ENCODE assay signal across 8 cellular contexts in the genomic region with DNA sequence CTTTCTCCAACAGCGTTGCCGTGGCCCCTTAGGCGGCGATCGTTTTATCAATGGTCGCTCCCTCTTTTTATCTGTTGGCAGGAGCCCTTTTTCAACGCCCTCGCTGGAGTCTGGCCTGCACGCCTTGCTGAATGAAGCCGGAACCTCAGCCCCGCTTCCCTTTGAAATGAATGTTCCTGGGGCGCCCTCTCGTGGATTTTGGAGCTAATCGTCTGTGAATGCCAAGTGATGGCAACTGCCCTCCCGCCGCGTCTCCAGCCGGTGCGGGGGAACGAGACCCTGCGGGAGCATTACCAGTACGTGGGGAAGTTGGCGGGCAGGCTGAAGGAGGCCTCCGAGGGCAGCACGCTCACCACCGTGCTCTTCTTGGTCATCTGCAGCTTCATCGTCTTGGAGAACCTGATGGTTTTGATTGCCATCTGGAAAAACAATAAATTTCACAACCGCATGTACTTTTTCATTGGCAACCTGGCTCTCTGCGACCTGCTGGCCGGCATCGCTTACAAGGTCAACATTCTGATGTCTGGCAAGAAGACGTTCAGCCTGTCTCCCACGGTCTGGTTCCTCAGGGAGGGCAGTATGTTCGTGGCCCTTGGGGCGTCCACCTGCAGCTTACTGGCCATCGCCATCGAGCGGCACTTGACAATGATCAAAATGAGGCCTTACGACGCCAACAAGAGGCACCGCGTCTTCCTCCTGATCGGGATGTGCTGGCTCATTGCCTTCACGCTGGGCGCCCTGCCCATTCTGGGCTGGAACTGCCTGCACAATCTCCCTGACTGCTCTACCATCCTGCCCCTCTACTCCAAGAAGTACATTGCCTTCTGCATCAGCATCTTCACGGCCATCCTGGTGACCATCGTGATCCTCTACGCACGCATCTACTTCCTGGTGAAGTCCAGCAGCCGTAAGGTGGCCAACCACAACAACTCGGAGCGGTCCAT. TPM values are rescaled to one million over a fixed set of nuclear protein-coding genes. Genes with fewer than 3 reads are reported as not detected.
A peak's percentile ranks its signal among the peaks of the same experiment; 100 is the strongest.
DNase-seq lines count a peak whose midpoint lies in the region; ATAC-seq and TF ChIP-seq lines count a peak whose summit lies in the region.

No MANE protein-coding gene starts in this region.

- in situ Hi-C loops in astrocyte of the spinal cord (cut with HindIII; ENCODE audit: low sequenced_read_pairs) = no loop called here

- no peaks in the 10 kb centered on the region for H3K9me3 ChIP-seq in skeletal muscle satellite cell (replicated peaks; ENCODE audit: low read length)

- H3K4me1 ChIP-seq in skeletal muscle satellite cell (ENCODE audit: control insufficient read depth, insufficient read depth, low read length) = peaks cover 41% of the 10 kb centered on the region

- ATAC-seq in GM21717 (IDR thresholded peaks at IDR 0.05; ENCODE audit: unreplicated experiment) (peak; percentile 74), HG03342 (IDR thresholded peaks at IDR 0.05; ENCODE audit: unreplicated experiment) (no peak)

- H3K27ac ChIP-seq in C4-2B = peak overlapping the region; percentile 67

- DNase-seq in NCI-H128 (lab: John Stamatoyannopoulos, UW; ENCODE audit: unreplicated experiment) (peak; percentile 79), T1000 (lab: John Stamatoyannopoulos, UW) (peak; percentile 76), astrocyte of the spinal cord (ENCODE audit: low read depth, low spot score) (peak; percentile 84), hippocampal formation (lab: John Stamatoyannopoulos, UW) (peak; percentile 71 to 78)

- TF ChIP-seq CTCF in C4-2B (conservative IDR thresholded peaks at IDR 0.05) (peak; percentile 92), astrocyte of the spinal cord (IDR thresholded peaks at IDR 0.05; ENCODE audit: low read depth, low read length) (peak; percentile 70)

- H3K4me2 ChIP-seq in skeletal muscle satellite cell (ENCODE audit: low read length) = peak overlapping the region; percentile 64

- H3K9ac ChIP-seq in skeletal muscle satellite cell (ENCODE audit: low read depth, low read length) = peak overlapping the region; percentile 43

- no peaks in the 10 kb centered on the region for H3K27me3 ChIP-seq in skeletal muscle satellite cell (ENCODE audit: control insufficient read depth, insufficient read depth, low read length)

- H3K36me3 ChIP-seq in skeletal muscle satellite cell (ENCODE audit: insufficient read depth, low read length) = peaks cover 63% of the 10 kb centered on the region

- H3K4me3 ChIP-seq in astrocyte of the spinal cord (ENCODE audit: low read depth, low read length) = no peak overlapping the region
- H3K4me3 ChIP-seq in skeletal muscle satellite cell (ENCODE audit: low read length) = no peak overlapping the region

RNA-seq across cellular contexts. Expression of gene S1PR3, which starts 10.0 kb away (rescaled TPM):
- 148 and 158 TPM in 2 replicates for total RNA-seq in skeletal muscle satellite cell (2012; rRNA removed)
